In the genomic region with DNA sequence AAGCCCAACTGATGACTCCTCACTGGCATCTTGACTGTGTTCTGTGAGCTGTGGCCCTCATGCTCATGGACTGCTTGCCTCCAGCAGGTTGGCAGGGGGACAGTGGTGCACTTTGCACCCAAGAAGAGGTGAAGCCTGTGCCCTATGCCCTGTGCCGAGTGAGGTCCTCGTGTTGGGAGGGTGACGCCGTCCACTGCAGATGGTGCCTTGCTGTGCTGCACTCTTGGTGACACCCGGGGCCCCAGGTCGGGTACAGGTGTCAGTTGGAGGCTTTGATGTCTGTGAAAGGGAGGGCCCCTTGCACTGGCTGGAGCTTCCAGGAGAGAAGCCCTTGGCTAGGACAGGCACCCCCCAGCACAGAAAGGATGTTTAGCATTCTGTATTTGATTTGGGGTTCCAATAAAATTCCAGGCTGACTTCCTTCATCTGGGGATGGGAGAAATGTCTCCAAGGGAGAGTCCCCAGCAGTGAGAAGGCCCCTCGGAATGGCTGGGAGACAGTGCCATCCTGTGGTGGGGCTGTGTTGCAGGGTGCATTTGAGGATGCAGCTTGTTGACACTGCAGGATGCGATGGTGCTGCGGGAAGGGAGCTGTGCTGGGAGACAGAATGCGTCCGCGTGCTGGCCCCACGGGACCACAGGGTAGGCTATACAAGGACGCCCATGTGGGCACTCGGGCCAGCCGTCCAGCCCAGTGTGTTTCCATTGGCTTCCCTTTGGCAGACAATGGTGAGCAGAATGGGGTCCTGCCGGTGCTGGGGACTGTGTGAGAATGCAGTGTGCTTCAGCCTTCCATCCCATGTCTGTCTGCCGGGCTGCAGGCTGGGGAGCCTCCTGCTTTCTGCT, we compare ENCODE assay signal across 1 cellular context.
TF ChIP-seq lines count a peak whose summit lies in the region.

No MANE protein-coding gene starts in this region.

TF ChIP-seq in HepG2, 621 proteins besides CTCF, POLR2A, EP300 and RAD21 (continued from another document and continues in another):
- 0 out of 2 replicates have a peak, but pooled peaks have one; percentile 18 for TF ChIP-seq NFYB (CRISPR knock-in tag; IDR thresholded peaks at IDR 0.05)
- TF ChIP-seq KDM4B (CRISPR knock-in tag; IDR thresholded peaks at IDR 0.05) = 0 out of 2 replicates have a peak, but pooled peaks have one; percentile 12
- no peak for TF ChIP-seq NFE2L1 (CRISPR knock-in tag; IDR thresholded peaks at IDR 0.05; ENCODE audit: borderline replicate concordance)
- TF ChIP-seq SALL2 (CRISPR knock-in tag; IDR thresholded peaks at IDR 0.05) = 0 out of 2 replicates have a peak, but pooled peaks have one; percentile 14
- TF ChIP-seq, protein P1, sequence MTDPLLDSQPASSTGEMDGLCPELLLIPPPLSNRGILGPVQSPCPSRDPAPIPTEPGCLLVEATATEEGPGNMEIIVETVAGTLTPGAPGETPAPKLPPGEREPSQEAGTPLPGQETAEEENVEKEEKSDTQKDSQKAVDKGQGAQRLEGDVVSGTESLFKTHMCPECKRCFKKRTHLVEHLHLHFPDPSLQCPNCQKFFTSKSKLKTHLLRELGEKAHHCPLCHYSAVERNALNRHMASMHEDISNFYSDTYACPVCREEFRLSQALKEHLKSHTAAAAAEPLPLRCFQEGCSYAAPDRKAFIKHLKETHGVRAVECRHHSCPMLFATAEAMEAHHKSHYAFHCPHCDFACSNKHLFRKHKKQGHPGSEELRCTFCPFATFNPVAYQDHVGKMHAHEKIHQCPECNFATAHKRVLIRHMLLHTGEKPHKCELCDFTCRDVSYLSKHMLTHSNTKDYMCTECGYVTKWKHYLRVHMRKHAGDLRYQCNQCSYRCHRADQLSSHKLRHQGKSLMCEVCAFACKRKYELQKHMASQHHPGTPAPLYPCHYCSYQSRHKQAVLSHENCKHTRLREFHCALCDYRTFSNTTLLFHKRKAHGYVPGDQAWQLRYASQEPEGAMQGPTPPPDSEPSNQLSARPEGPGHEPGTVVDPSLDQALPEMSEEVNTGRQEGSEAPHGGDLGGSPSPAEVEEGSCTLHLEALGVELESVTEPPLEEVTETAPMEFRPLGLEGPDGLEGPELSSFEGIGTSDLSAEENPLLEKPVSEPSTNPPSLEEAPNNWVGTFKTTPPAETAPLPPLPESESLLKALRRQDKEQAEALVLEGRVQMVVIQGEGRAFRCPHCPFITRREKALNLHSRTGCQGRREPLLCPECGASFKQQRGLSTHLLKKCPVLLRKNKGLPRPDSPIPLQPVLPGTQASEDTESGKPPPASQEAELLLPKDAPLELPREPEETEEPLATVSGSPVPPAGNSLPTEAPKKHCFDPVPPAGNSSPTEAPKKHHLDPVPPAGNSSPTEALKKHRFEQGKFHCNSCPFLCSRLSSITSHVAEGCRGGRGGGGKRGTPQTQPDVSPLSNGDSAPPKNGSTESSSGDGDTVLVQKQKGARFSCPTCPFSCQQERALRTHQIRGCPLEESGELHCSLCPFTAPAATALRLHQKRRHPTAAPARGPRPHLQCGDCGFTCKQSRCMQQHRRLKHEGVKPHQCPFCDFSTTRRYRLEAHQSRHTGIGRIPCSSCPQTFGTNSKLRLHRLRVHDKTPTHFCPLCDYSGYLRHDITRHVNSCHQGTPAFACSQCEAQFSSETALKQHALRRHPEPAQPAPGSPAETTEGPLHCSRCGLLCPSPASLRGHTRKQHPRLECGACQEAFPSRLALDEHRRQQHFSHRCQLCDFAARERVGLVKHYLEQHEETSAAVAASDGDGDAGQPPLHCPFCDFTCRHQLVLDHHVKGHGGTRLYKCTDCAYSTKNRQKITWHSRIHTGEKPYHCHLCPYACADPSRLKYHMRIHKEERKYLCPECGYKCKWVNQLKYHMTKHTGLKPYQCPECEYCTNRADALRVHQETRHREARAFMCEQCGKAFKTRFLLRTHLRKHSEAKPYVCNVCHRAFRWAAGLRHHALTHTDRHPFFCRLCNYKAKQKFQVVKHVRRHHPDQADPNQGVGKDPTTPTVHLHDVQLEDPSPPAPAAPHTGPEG (CRISPR knock-in tag; IDR thresholded peaks at IDR 0.05) = no peak
- TF ChIP-seq HNRNPL (IDR thresholded peaks at IDR 0.05; ENCODE audit: low read depth, low read length) = 0 out of 2 replicates have a peak, but pooled peaks have one; percentile 56
- TF ChIP-seq SOX6 (IDR thresholded peaks at IDR 0.05) = no peak
- peak; percentile 51; the same call in 1 of the 2 replicates for TF ChIP-seq SOX6 (CRISPR knock-in tag; IDR thresholded peaks at IDR 0.05)
- TF ChIP-seq, protein P2, sequence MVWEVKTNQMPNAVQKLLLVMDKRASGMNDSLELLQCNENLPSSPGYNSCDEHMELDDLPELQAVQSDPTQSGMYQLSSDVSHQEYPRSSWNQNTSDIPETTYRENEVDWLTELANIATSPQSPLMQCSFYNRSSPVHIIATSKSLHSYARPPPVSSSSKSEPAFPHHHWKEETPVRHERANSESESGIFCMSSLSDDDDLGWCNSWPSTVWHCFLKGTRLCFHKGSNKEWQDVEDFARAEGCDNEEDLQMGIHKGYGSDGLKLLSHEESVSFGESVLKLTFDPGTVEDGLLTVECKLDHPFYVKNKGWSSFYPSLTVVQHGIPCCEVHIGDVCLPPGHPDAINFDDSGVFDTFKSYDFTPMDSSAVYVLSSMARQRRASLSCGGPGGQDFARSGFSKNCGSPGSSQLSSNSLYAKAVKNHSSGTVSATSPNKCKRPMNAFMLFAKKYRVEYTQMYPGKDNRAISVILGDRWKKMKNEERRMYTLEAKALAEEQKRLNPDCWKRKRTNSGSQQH (CRISPR knock-in tag; IDR thresholded peaks at IDR 0.05; ENCODE audit: low read depth) = peak; percentile 76
- TF ChIP-seq, protein P3, sequence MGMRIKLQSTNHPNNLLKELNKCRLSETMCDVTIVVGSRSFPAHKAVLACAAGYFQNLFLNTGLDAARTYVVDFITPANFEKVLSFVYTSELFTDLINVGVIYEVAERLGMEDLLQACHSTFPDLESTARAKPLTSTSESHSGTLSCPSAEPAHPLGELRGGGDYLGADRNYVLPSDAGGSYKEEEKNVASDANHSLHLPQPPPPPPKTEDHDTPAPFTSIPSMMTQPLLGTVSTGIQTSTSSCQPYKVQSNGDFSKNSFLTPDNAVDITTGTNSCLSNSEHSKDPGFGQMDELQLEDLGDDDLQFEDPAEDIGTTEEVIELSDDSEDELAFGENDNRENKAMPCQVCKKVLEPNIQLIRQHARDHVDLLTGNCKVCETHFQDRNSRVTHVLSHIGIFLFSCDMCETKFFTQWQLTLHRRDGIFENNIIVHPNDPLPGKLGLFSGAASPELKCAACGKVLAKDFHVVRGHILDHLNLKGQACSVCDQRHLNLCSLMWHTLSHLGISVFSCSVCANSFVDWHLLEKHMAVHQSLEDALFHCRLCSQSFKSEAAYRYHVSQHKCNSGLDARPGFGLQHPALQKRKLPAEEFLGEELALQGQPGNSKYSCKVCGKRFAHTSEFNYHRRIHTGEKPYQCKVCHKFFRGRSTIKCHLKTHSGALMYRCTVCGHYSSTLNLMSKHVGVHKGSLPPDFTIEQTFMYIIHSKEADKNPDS (CRISPR knock-in tag; IDR thresholded peaks at IDR 0.05) = 0 out of 2 replicates have a peak, but pooled peaks have one; percentile 57
- no peak for TF ChIP-seq ZC3H13 (CRISPR knock-in tag; IDR thresholded peaks at IDR 0.05)
- peak; percentile 71; the same call in 1 of the 2 replicates for TF ChIP-seq ZNF280D (CRISPR knock-in tag; IDR thresholded peaks at IDR 0.05)
- peak; percentile 65; the same call in 1 of the 2 replicates for TF ChIP-seq ZNF230 (CRISPR knock-in tag; IDR thresholded peaks at IDR 0.05)
- peak; percentile 53; the same call in 1 of the 2 replicates for TF ChIP-seq ZGPAT (CRISPR knock-in tag; IDR thresholded peaks at IDR 0.05)
- TF ChIP-seq POLR2AphosphoS5 (IDR thresholded peaks at IDR 0.05; ENCODE audit: low read depth, low read length) = 0 out of 2 replicates have a peak, but pooled peaks have one; percentile 7
- no peak for TF ChIP-seq ZNF724P (CRISPR knock-in tag; IDR thresholded peaks at IDR 0.05; ENCODE audit: borderline replicate concordance)
- no peak for TF ChIP-seq SOX13 (IDR thresholded peaks at IDR 0.05)
- 0 out of 4 replicates have a peak, but pooled peaks of 1 of the 2 experiments have one; percentile 2 for TF ChIP-seq SOX13 (CRISPR knock-in tag; conservative IDR thresholded peaks at IDR 0.05 in 1 of 2, IDR thresholded peaks at IDR 0.05 in 1 of 2)
- TF ChIP-seq ZNF432 (CRISPR knock-in tag; IDR thresholded peaks at IDR 0.05; ENCODE audit: borderline replicate concordance) = no peak
- TF ChIP-seq ASH2L (IDR thresholded peaks at IDR 0.05; ENCODE audit: insufficient read length, low read depth, low read length) = peak; percentile 33
- TF ChIP-seq ATF7-NPFF (CRISPR knock-in tag; IDR thresholded peaks at IDR 0.05; ENCODE audit: low read depth) = no peak
- 0 out of 2 replicates have a peak, but pooled peaks have one; percentile 12 for TF ChIP-seq YEATS2 (CRISPR knock-in tag; IDR thresholded peaks at IDR 0.05; ENCODE audit: borderline replicate concordance)
- TF ChIP-seq STAG1 (CRISPR knock-in tag; IDR thresholded peaks at IDR 0.05) = peak; percentile 74
- TF ChIP-seq TBX2 (CRISPR knock-in tag; IDR thresholded peaks at IDR 0.05; ENCODE audit: borderline replicate concordance) = 0 out of 2 replicates have a peak, but pooled peaks have one; percentile 8
- TF ChIP-seq HMG20A (CRISPR knock-in tag; IDR thresholded peaks at IDR 0.05; ENCODE audit: borderline replicate concordance) = peak; percentile 38; the same call in 1 of the 2 replicates
- no peak for TF ChIP-seq HDAC6 (IDR thresholded peaks at IDR 0.05; ENCODE audit: low read depth, low read length)
- TF ChIP-seq MTF2 (CRISPR knock-in tag; IDR thresholded peaks at IDR 0.05; ENCODE audit: borderline replicate concordance) = no peak
- TF ChIP-seq NRL (CRISPR knock-in tag; IDR thresholded peaks at IDR 0.05; ENCODE audit: borderline replicate concordance) = peak; percentile 40; the same call in 1 of the 2 replicates
- TF ChIP-seq ZNF709 (CRISPR knock-in tag; IDR thresholded peaks at IDR 0.05) = no peak
- TF ChIP-seq ZNF746 (CRISPR knock-in tag; IDR thresholded peaks at IDR 0.05) = 0 out of 2 replicates have a peak, but pooled peaks have one; percentile 38
- TF ChIP-seq, protein P4, sequence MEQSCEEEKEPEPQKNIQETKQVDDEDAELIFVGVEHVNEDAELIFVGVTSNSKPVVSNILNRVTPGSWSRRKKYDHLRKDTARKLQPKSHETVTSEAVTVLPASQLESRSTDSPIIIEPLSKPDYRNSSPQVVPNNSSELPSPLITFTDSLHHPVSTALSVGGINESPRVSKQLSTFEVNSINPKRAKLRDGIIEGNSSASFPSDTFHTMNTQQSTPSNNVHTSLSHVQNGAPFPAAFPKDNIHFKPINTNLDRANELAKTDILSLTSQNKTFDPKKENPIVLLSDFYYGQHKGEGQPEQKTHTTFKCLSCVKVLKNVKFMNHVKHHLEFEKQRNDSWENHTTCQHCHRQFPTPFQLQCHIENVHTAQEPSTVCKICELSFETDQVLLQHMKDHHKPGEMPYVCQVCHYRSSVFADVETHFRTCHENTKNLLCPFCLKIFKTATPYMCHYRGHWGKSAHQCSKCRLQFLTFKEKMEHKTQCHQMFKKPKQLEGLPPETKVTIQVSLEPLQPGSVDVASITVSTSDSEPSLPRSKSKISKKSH (CRISPR knock-in tag; IDR thresholded peaks at IDR 0.05; ENCODE audit: borderline replicate concordance) = peak; percentile 24; the same call in 1 of the 2 replicates
- TF ChIP-seq MYPOP (CRISPR knock-in tag; IDR thresholded peaks at IDR 0.05) = 0 out of 2 replicates have a peak, but pooled peaks have one; percentile 34
- 0 out of 2 replicates have a peak, but pooled peaks have one; percentile 21 for TF ChIP-seq HOXA3 (CRISPR knock-in tag; IDR thresholded peaks at IDR 0.05)
- TF ChIP-seq AGO2 (optimal IDR thresholded peaks at IDR 0.05; ENCODE audit: low read depth, low read length) = peak; percentile 92
- peak; percentile 25; the same call in 1 of the 2 replicates for TF ChIP-seq NR2F2 (IDR thresholded peaks at IDR 0.05; ENCODE audit: borderline replicate concordance, low read depth)
- 0 out of 2 replicates have a peak, but pooled peaks have one; percentile 45 for TF ChIP-seq TBX3 (IDR thresholded peaks at IDR 0.05; ENCODE audit: borderline replicate concordance)
- TF ChIP-seq GZF1 (CRISPR knock-in tag; IDR thresholded peaks at IDR 0.05) = 0 out of 2 replicates have a peak, but pooled peaks have one; percentile 44
